Comparison of ENCODE assay signal across 15 cellular contexts in the genomic region with DNA sequence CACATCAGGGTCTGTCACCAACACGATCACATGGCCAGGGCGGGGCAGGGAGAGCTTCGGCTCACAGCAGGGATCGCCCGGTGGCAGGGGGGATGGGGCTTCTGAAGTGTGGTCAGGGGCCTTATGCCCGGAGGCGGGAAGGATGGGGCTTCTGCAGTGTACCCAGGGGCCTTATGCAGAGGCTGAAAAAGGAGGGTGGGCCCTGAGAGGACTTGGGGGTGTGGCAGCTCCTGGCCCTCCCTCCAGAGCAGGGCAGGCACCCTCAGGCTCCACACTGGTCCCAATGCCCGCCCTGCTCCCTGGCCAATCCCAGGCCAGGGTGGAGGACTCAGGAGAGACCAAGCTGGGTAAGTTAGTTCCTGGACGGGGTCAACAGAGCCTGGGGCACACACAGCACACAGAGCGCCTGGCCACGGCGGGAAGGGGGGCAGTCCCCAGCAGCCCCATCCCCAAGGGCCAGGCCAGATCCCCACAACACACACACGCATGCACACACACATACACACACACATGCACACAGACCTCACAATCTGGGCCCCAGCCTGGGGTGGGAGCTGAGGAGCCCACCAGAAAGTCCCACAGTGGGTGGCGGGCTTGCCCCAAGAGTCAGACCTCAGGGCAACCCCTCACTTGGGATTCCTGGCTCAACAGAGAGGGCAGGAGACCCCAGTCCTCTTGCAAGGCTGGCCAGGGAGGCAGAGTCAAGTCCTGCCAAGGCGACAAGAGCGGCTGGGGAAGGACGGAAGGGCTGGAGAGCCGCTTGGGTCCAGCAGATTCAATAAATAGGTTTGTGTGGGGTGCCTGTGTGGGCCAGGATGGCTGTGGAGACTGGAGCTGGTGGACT. TPM values are rescaled to one million over a fixed set of nuclear protein-coding genes. Genes with fewer than 3 reads are reported as not detected.
DNase-seq lines count a peak whose midpoint lies in the region; ATAC-seq and TF ChIP-seq lines count a peak whose summit lies in the region.
"Had no signal": no experiment of that assay in that cellular context is flagged by ENCODE, and none has a peak within 500 bp of the region (broad histone marks: within the 10 kb centered on the region; RNA-seq: fewer than 3 reads in every experiment).

No MANE protein-coding gene starts in this region.

- TF ChIP-seq EP300 in stomach (IDR thresholded peaks at IDR 0.05) = no peak

- in situ Hi-C loops in GM13977 (cut with MboI; ENCODE audit: low pct_unique_long_range_greater_than_20kb, low sequenced_read_pairs, unreplicated experiment) = no loop called here

- intact Hi-C loops in stomach (cut with DNase I; ENCODE audit: low total_unique reads) = no loop called here

- H3K4me1 ChIP-seq in Karpas-422 (ENCODE audit: low read length) (peaks cover 62% of the 10 kb centered on the region), mesendoderm (ENCODE audit: control insufficient read depth, low read depth, low read length) (no peaks in the 10 kb centered on the region), stomach (peaks cover 20 to 37% (median 24%) of the 10 kb centered on the region in 4 donors)
- H3K4me1 ChIP-seq: parathyroid adenoma had no signal

- H3K79me2 ChIP-seq in Karpas-422 (ENCODE audit: low read length) (peaks cover 32% of the 10 kb centered on the region), mesendoderm (ENCODE audit: control insufficient read depth, insufficient read depth, low read length) (no peaks in the 10 kb centered on the region)
- H3K79me2 ChIP-seq: parathyroid adenoma had no signal

- H3K79me1 ChIP-seq in mesendoderm (ENCODE audit: low read length) = no peaks in the 10 kb centered on the region

- H3K36me3 Mint-ChIP-seq in activated naive CD8-positive, alpha-beta T cell treated with anti-CD3 and anti-CD28 coated beads, Interleukin-2, amount 50 U/mL, for 24 hours (ENCODE audit: low read depth) = peaks cover 3% of the 10 kb centered on the region

- no peak overlapping the region for H3K4me3 Mint-ChIP-seq in activated naive CD8-positive, alpha-beta T cell treated with anti-CD3 and anti-CD28 coated beads, Interleukin-2, amount 50 U/mL, for 24 hours
- H3K4me3 Mint-ChIP-seq: dendritic cell treated with granulocyte-macrophage colony-stimulating factor and Interleukin-4, amounts not matched to agents 40 ng/mL and 50 ng/mL, for 4 days had no signal

- H3K4me2 ChIP-seq in Karpas-422 (ENCODE audit: low read depth, low read length, poor library complexity, severe bottlenecking) = peak overlapping the region; percentile 86
- no peak overlapping the region for H3K4me2 ChIP-seq in mesendoderm (ENCODE audit: low read length)

- no peak overlapping the region for H3K4ac ChIP-seq in mesendoderm (ENCODE audit: low read depth, low read length)

- H4K5ac ChIP-seq in mesendoderm (ENCODE audit: low read length) = no peak overlapping the region

- no CpG with 5 or more reads among the region's 18 CpGs for WGBS in mesendoderm (ENCODE audit: extremely low coverage, insufficient coverage, low lambda C conversion rate)
- WGBS in stomach, 5 donors = 50 to 66% (median 62%) methylated on average over 12 to 18 of the region's 18 CpGs

- no peaks in the 10 kb centered on the region for H3K9me2 ChIP-seq in Karpas-422 (replicated peaks; ENCODE audit: insufficient read depth, low read length)

- no peak overlapping the region for H2AFZ ChIP-seq in Karpas-422 (ENCODE audit: low read length)
- H2AFZ ChIP-seq: parathyroid adenoma had no signal

- H3K27me3 ChIP-seq in Karpas-422 (ENCODE audit: low read length) (no peaks in the 10 kb centered on the region), mesendoderm (ENCODE audit: insufficient read depth, low read length, poor library complexity) (no peaks in the 10 kb centered on the region), stomach (peaks cover 5 to 44% (median 23%) of the 10 kb centered on the region in 3 donors)
- H3K27me3 ChIP-seq: SJSA1 had no signal

- TF ChIP-seq CTCF in GM13977 (IDR thresholded peaks at IDR 0.05; ENCODE audit: extremely low read depth, insufficient read depth, missing control alignments) (no peak), stomach (IDR thresholded peaks at IDR 0.05) (no peak)

- H3K4me1 Mint-ChIP-seq in activated naive CD8-positive, alpha-beta T cell treated with anti-CD3 and anti-CD28 coated beads, Interleukin-2, amount 50 U/mL, for 24 hours = peaks cover 2% of the 10 kb centered on the region

- H3K4me3 ChIP-seq in Karpas-422 (ENCODE audit: low read length) = peak overlapping the region; percentile 83; the same call in 1 of the 2 replicates
- no peak overlapping the region for H3K4me3 ChIP-seq in mesendoderm (ENCODE audit: low read length)
- no peak overlapping the region for H3K4me3 ChIP-seq in stomach
- H3K4me3 ChIP-seq: lung, SJSA1 had no signal

- ATAC-seq in activated naive CD8-positive, alpha-beta T cell treated with anti-CD3 and anti-CD28 coated beads, Interleukin-2, amount 50 U/mL, for 24 hours = peak; percentile 15
- no peak for ATAC-seq in GM19455 (IDR thresholded peaks at IDR 0.05; ENCODE audit: unreplicated experiment)

- no peak overlapping the region for H2BK15ac ChIP-seq in mesendoderm (replicated peaks; ENCODE audit: low read depth)

- H2AK5ac ChIP-seq in mesendoderm (ENCODE audit: low read length) = no peak overlapping the region

- no peak for TF ChIP-seq POLR2A in stomach (IDR thresholded peaks at IDR 0.05)

- H3K23ac ChIP-seq in mesendoderm (ENCODE audit: low read length) = no peak overlapping the region

- H4K20me1 ChIP-seq in Karpas-422 (ENCODE audit: insufficient read depth, low read depth, low read length) = peaks cover 15% of the 10 kb centered on the region; the same call in 1 of the 2 replicates

- H3K36me3 ChIP-seq in Karpas-422 (ENCODE audit: insufficient read depth, low read length) (0 out of 2 replicates have a peak, but pooled peaks cover 3% of the 10 kb centered on the region), mesendoderm (ENCODE audit: control insufficient read depth, insufficient read depth, low read length) (no peaks in the 10 kb centered on the region), stomach (peaks cover 15 to 38% (median 29%) of the 10 kb centered on the region in 4 donors)
- H3K36me3 ChIP-seq: SJSA1 had no signal

- H3K56ac ChIP-seq in mesendoderm (ENCODE audit: low read length) = no peak overlapping the region

- no peak overlapping the region for H3K18ac ChIP-seq in mesendoderm (ENCODE audit: low read length)

- H3K27ac ChIP-seq in Karpas-422 (ENCODE audit: low read length) (peak overlapping the region; percentile 81), mesendoderm (ENCODE audit: low read depth, low read length) (no peak overlapping the region), stomach (no peak overlapping the region)
- H3K27ac ChIP-seq: parathyroid adenoma, SJSA1 had no signal

- peaks cover 2% of the 10 kb centered on the region for H3K27me3 Mint-ChIP-seq in activated naive CD8-positive, alpha-beta T cell treated with anti-CD3 and anti-CD28 coated beads, Interleukin-2, amount 50 U/mL, for 24 hours

- H3K9ac ChIP-seq in Karpas-422 (ENCODE audit: low read length) = peak overlapping the region; percentile 90
- no peak overlapping the region for H3K9ac ChIP-seq in mesendoderm (ENCODE audit: low read length)
- H3K9ac ChIP-seq: parathyroid adenoma had no signal

- peak overlapping the region; percentile 46 for H3K27ac Mint-ChIP-seq in activated naive CD8-positive, alpha-beta T cell treated with anti-CD3 and anti-CD28 coated beads, Interleukin-2, amount 50 U/mL, for 24 hours
- H3K27ac Mint-ChIP-seq: dendritic cell treated with granulocyte-macrophage colony-stimulating factor and Interleukin-4, amounts not matched to agents 40 ng/mL and 50 ng/mL, for 4 days had no signal

- DNase-seq in NCI-H82 (lab: John Stamatoyannopoulos, UW) = peak; percentile 26
- DNase-seq in NCI-H82 treated with DMSO at 0.1 percent for 48 hours (lab: John Stamatoyannopoulos, UW; ENCODE audit: unreplicated experiment) = no peak
- peak; percentile 88 for DNase-seq in Karpas-422
- DNase-seq in activated naive CD8-positive, alpha-beta T cell treated with anti-CD3 and anti-CD28 coated beads, Interleukin-2, amount 50 U/mL, for 24 hours = no peak
- peak; percentile 59 for DNase-seq in mesendoderm
- no peak for DNase-seq in GM13977 (ENCODE audit: low spot score)
- no peak for DNase-seq in stomach
- DNase-seq: activated CD4-positive, alpha-beta T cell treated with anti-CD3 and anti-CD28 coated beads for 1 hour; DMS79; stimulated activated CD4-positive, alpha-beta T cell treated with anti-CD3 and anti-CD28 coated beads, Interleukin-4, amount 100 ng/mL, for 1 hour had no signal

- no peak overlapping the region for H4K8ac ChIP-seq in mesendoderm (ENCODE audit: low read depth, low read length)

- no peaks in the 10 kb centered on the region for H3K9me3 Mint-ChIP-seq in activated naive CD8-positive, alpha-beta T cell treated with anti-CD3 and anti-CD28 coated beads, Interleukin-2, amount 50 U/mL, for 24 hours
- H3K9me3 Mint-ChIP-seq: dendritic cell treated with granulocyte-macrophage colony-stimulating factor and Interleukin-4, amounts not matched to agents 40 ng/mL and 50 ng/mL, for 4 days had no signal

- no peak overlapping the region for H2BK5ac ChIP-seq in mesendoderm (ENCODE audit: low read length)

- no peaks in the 10 kb centered on the region for H3K9me3 ChIP-seq in Karpas-422 (ENCODE audit: low read length)
- no peaks in the 10 kb centered on the region for H3K9me3 ChIP-seq in stomach
- H3K9me3 ChIP-seq: SJSA1 had no signal

- H2BK120ac ChIP-seq in mesendoderm (ENCODE audit: low read depth, low read length) = no peak overlapping the region

RNA-seq across cellular contexts. Expression of a gene that starts 1.1 kb away (rescaled TPM):
- total RNA-seq in Karpas-422 (2014; rRNA removed; shearing (Covaris generic); ENCODE audit: low replicate concordance) = 19.8 and 50.0 TPM in 2 replicates
- polyA plus RNA-seq in mesendoderm (2013, experiment 1 of 2) = 0.13 TPM
- 0.15 TPM for polyA plus RNA-seq in mesendoderm (2013, experiment 2 of 2)
- not detected for total RNA-seq in stomach
- polyA plus RNA-seq in stomach = under 1 TPM in 1 of 3 donors, not detected in 2; 0.23 TPM

RNA-seq across cellular contexts. Expression of a gene that starts 7.1 kb away (rescaled TPM):
- total RNA-seq in Karpas-422 (2014; rRNA removed; shearing (Covaris generic); ENCODE audit: low replicate concordance) = 9.3 and 23.4 TPM in 2 replicates
- 30.5 TPM for polyA plus RNA-seq in mesendoderm (2013, experiment 1 of 2)
- 30.6 TPM for polyA plus RNA-seq in mesendoderm (2013, experiment 2 of 2)
- 1 to 10 TPM in 4 of 5 donors, not detected in 1; 5.5 to 9.8 (median 7.4) TPM for total RNA-seq in stomach
- 10 to 100 TPM; 10.1 to 11.9 (median 11.8) TPM for polyA plus RNA-seq in stomach

RNA-seq across cellular contexts. Expression of a gene that starts 13.7 kb away (rescaled TPM):
- 43.6 and 61.0 TPM in 2 replicates for total RNA-seq in Karpas-422 (2014; rRNA removed; shearing (Covaris generic); ENCODE audit: low replicate concordance)
- 21.0 TPM for polyA plus RNA-seq in mesendoderm (2013, experiment 1 of 2)
- 18.6 TPM for polyA plus RNA-seq in mesendoderm (2013, experiment 2 of 2)
- total RNA-seq in stomach = 10 to 100 TPM in 4 of 5 donors, 1 to 10 TPM in 1; 9.9 to 68.1 (median 13.4) TPM
- 10 to 100 TPM; 21.0 to 63.2 (median 24.7) TPM for polyA plus RNA-seq in stomach

RNA-seq across cellular contexts. Expression of a gene that starts 14.1 kb away (rescaled TPM):
- total RNA-seq in Karpas-422 (2014; rRNA removed; shearing (Covaris generic); ENCODE audit: low replicate concordance) = 26.2 and 26.6 TPM in 2 replicates
- polyA plus RNA-seq in mesendoderm (2013, experiment 1 of 2) = 9.5 TPM
- 9.2 TPM for polyA plus RNA-seq in mesendoderm (2013, experiment 2 of 2)
- total RNA-seq in stomach = 100 to 1,000 TPM in 1 of 5 donors, 10 to 100 TPM in 3, 1 to 10 TPM in 1; 5.9 to 503 (median 57.1) TPM
- 10 to 100 TPM; 20.5 to 25.6 (median 25.5) TPM for polyA plus RNA-seq in stomach

RNA-seq across cellular contexts. Expression of a gene that starts 18.8 kb away (rescaled TPM):
- total RNA-seq in Karpas-422 (2014; rRNA removed; shearing (Covaris generic); ENCODE audit: low replicate concordance) = 774 and 1,042 TPM in 2 replicates
- 5,392 TPM for polyA plus RNA-seq in mesendoderm (2013, experiment 1 of 2)
- polyA plus RNA-seq in mesendoderm (2013, experiment 2 of 2) = 5,255 TPM
- total RNA-seq in stomach = 1,000 to 10,000 TPM in 1 of 5 donors, 100 to 1,000 TPM in 4; 360 to 5,956 (median 454) TPM
- polyA plus RNA-seq in stomach = 1,000 to 10,000 TPM; 1,397 to 2,170 (median 1,669) TPM

Comparison
In these comparisons a context has a peak if more than half of its experiments do, and no peak if none do; other contexts are left out.
1. DNase-seq: peak in NCI-H82 (single experiment), Karpas-422 (single experiment) and mesendoderm (single experiment); none in NCI-H82 treated with DMSO at 0.1 percent for 48 hours (single experiment), activated naive CD8-positive, alpha-beta T cell treated with anti-CD3 and anti-CD28 coated beads, Interleukin-2, amount 50 U/mL, for 24 hours (single experiment), GM13977 (single experiment) and stomach (single experiment).
2. RNA of a gene that starts 1.1 kb away (total RNA-seq): 19.8 to 50.0 TPM in Karpas-422; not detected in stomach; every median in the first group is over 10 times any median in the second.